ENCODE assay signal across 15 cellular contexts in the genomic region with DNA sequence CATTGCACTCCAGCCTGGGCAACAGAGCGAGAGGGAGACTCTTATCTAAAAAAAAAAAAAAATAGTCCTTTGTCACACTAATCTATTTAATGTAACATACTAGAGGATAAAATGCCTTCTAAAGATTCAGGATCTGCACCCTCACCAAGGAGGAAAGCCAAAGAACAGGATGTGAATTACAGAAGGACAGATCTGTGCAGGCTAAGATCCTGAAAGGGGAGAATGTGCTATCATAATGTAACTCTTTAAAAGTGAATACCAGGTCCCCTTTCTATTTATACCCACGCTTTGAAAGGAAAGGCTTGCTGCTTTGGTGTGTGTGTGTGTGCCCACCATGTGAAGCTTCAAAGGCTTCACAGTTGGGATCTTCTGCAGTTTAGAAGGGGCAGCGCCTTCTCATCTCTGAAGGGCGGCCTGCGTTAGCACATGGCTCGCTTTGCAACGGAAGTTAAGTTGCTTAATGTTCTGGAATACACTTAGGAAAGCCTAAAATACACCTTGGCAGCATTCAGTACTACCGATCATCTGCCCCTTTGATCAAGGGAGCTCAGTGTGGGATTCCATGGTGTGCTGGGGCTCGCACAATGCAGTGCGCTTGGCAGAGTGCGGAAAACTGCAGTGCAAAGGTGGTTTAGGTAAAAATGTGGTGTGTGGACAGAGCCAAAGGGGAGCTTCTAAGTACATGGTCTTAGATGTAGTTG.
"Had no signal": no experiment of that assay in that cellular context is flagged by ENCODE, and none has a peak within 500 bp of the region (broad histone marks: within the 10 kb centered on the region; RNA-seq: fewer than 3 reads in every experiment).

No MANE protein-coding gene starts in this region.

- H3K36me3 Mint-ChIP-seq: activated naive CD8-positive, alpha-beta T cell treated with anti-CD3 and anti-CD28 coated beads for 36 hours had no signal

- H3K9me3 Mint-ChIP-seq: activated CD4-positive, alpha-beta memory T cell treated with anti-CD3 and anti-CD28 coated beads, Interleukin-2, amount 10 ng/mL, durations not matched to agents 7 days and 5 days; activated naive CD8-positive, alpha-beta T cell treated with anti-CD3 and anti-CD28 coated beads for 36 hours; stimulated activated naive CD8-positive, alpha-beta T cell treated with anti-CD3 and anti-CD28 coated beads, Interleukin-15, Interleukin-2, amounts not matched to agents 100 ng/mL and 50 ng/mL, for 24 hours had no signal

- DNase-seq: activated CD4-positive, alpha-beta memory T cell treated with anti-CD3 and anti-CD28 coated beads, Interleukin-2, amount 10 ng/mL, durations not matched to agents 7 days and 5 days; activated CD4-positive, alpha-beta T cell treated with anti-CD3 and anti-CD28 coated beads for 36 hours; activated gamma-delta T cell; activated naive CD8-positive, alpha-beta T cell treated with anti-CD3 and anti-CD28 coated beads for 36 hours; activated T-cell treated with anti-CD3 and anti-CD28 coated beads, Interleukin-2, amount 50 U/mL, for 48 hours; esophagus squamous epithelium; foreskin fibroblast; head of caudate nucleus; left colon; mesenchymal stem cell; stimulated activated CD8-positive, alpha-beta memory T cell treated with anti-CD3 and anti-CD28 coated beads, Interleukin-4, amount 100 ng/mL, for 48 hours; T-helper 1 cell; testis had no signal

- H3K4me3 Mint-ChIP-seq: activated CD4-positive, alpha-beta memory T cell treated with anti-CD3 and anti-CD28 coated beads, Interleukin-2, amount 10 ng/mL, durations not matched to agents 7 days and 5 days; activated CD4-positive, alpha-beta T cell treated with anti-CD3 and anti-CD28 coated beads for 36 hours; activated naive CD8-positive, alpha-beta T cell treated with anti-CD3 and anti-CD28 coated beads for 36 hours; stimulated activated naive CD8-positive, alpha-beta T cell treated with anti-CD3 and anti-CD28 coated beads, Interleukin-15, Interleukin-2, amounts not matched to agents 100 ng/mL and 50 ng/mL, for 24 hours had no signal

- ATAC-seq: activated CD4-positive, alpha-beta T cell treated with anti-CD3 and anti-CD28 coated beads for 36 hours; left colon; sciatic nerve had no signal

- H3K27ac Mint-ChIP-seq: activated CD4-positive, alpha-beta memory T cell treated with anti-CD3 and anti-CD28 coated beads, Interleukin-2, amount 10 ng/mL, durations not matched to agents 7 days and 5 days; activated CD4-positive, alpha-beta T cell treated with anti-CD3 and anti-CD28 coated beads for 36 hours; activated naive CD8-positive, alpha-beta T cell treated with anti-CD3 and anti-CD28 coated beads for 36 hours; stimulated activated naive CD8-positive, alpha-beta T cell treated with anti-CD3 and anti-CD28 coated beads, Interleukin-15, Interleukin-2, amounts not matched to agents 100 ng/mL and 50 ng/mL, for 24 hours had no signal
